Comparison of ENCODE assay signal across 16 cellular contexts in genomic region chr17:35716897-35717839, GRCh38. TPM values are rescaled to one million over a fixed set of nuclear protein-coding genes. Genes with fewer than 3 reads are reported as not detected.
DNase-seq lines count a peak whose midpoint lies in the region; ATAC-seq, FAIRE-seq and TF ChIP-seq lines count a peak whose summit lies in the region.
"Had no signal": no experiment of that assay in that cellular context is flagged by ENCODE, and none has a peak within 500 bp of the region (broad histone marks: within the 10 kb centered on the region; RNA-seq: fewer than 3 reads in every experiment).

No MANE protein-coding gene starts in this region.

- H3K27ac Mint-ChIP-seq in astrocyte (ENCODE audit: unreplicated experiment) (no peak overlapping the region), mesothelial cell of epicardium (peak overlapping the region; percentile 12)
- H3K27ac Mint-ChIP-seq: activated CD4-positive, alpha-beta T cell treated with anti-CD3 and anti-CD28 coated beads, Interleukin-2, amount 10 ng/mL, durations not matched to agents 24 days and 14 days had no signal

- ATAC-seq in GM21825 (IDR thresholded peaks at IDR 0.05; ENCODE audit: unreplicated experiment) (no peak), GM18873 (IDR thresholded peaks at IDR 0.05; ENCODE audit: low FRiP score, unreplicated experiment) (no peak)

- H3K79me2 ChIP-seq in astrocyte (ENCODE audit: insufficient read depth, low read length): peaks cover 3% of the 10 kb centered on the region

- 69 to 87% methylated on average over 3 to 5 of the region's 5 CpGs for WGBS in transverse colon (ENCODE audit: low coverage in 1 of 2), 2 donors

- H3K4me3 ChIP-seq in astrocyte (ENCODE audit: insufficient read depth, low read depth, low read length) (no peak overlapping the region), transverse colon (no peak overlapping the region), uterus (no peak overlapping the region)
- H3K4me3 ChIP-seq: Peyer's patch had no signal

- H3K4me3 Mint-ChIP-seq in astrocyte (ENCODE audit: unreplicated experiment) (no peak overlapping the region), mesothelial cell of epicardium (no peak overlapping the region)
- H3K4me3 Mint-ChIP-seq: activated CD4-positive, alpha-beta T cell treated with anti-CD3 and anti-CD28 coated beads, Interleukin-2, amount 10 ng/mL, durations not matched to agents 24 days and 14 days had no signal

- H3K36me3 Mint-ChIP-seq in astrocyte (ENCODE audit: low read depth, unreplicated experiment): peaks cover 2% of the 10 kb centered on the region
- H3K36me3 Mint-ChIP-seq in mesothelial cell of epicardium: peaks cover 10% of the 10 kb centered on the region

- H3K9me3 Mint-ChIP-seq in astrocyte (ENCODE audit: unreplicated experiment) (no peaks in the 10 kb centered on the region), mesothelial cell of epicardium (no peaks in the 10 kb centered on the region)
- H3K9me3 Mint-ChIP-seq: activated CD4-positive, alpha-beta T cell treated with anti-CD3 and anti-CD28 coated beads, Interleukin-2, amount 10 ng/mL, durations not matched to agents 24 days and 14 days had no signal

- H3K27me3 Mint-ChIP-seq in astrocyte (ENCODE audit: low read depth, unreplicated experiment) (no peaks in the 10 kb centered on the region), mesothelial cell of epicardium (ENCODE audit: low read depth) (no peaks in the 10 kb centered on the region)
- H3K27me3 Mint-ChIP-seq: activated CD4-positive, alpha-beta T cell treated with anti-CD3 and anti-CD28 coated beads, Interleukin-2, amount 10 ng/mL, durations not matched to agents 24 days and 14 days had no signal

- H3K9ac ChIP-seq in astrocyte (ENCODE audit: low read length): no peak overlapping the region

- DNase-seq in astrocyte (ENCODE audit: low read depth): peak; percentile 52
- peak; percentile 55 for DNase-seq in fibroblast of the conjunctiva (ENCODE audit: low read depth)
- no peak for DNase-seq in mesothelial cell of epicardium (ENCODE audit: low spot score in 2 of 2, unreplicated experiment in 2 of 2)
- no peak for DNase-seq in transverse colon
- no peak for DNase-seq in uterus
- DNase-seq: activated CD4-positive, alpha-beta T cell treated with anti-CD3 and anti-CD28 coated beads, Interleukin-2, amount 10 ng/mL, durations not matched to agents 24 days and 14 days; anterior cingulate cortex; KBM-7; NCI-H146; NCI-H524; Peyer's patch; T-helper 2 cell had no signal

- in situ Hi-C loops in transverse colon (cut with MboI; ENCODE audit: low pct_ligation_motif_present in 1 of 4, low pct_unique_long_range_greater_than_20kb in 1 of 4, low sequenced_read_pairs in 3 of 4): no loop called here

- no peak for TF ChIP-seq POLR2A in transverse colon (IDR thresholded peaks at IDR 0.05)
- no peak for TF ChIP-seq POLR2A in uterus (IDR thresholded peaks at IDR 0.05)

- H3K9me3 ChIP-seq in astrocyte (ENCODE audit: insufficient read depth, low read depth, low read length) (no peaks in the 10 kb centered on the region), transverse colon (no peaks in the 10 kb centered on the region), uterus (no peaks in the 10 kb centered on the region)
- H3K9me3 ChIP-seq: Peyer's patch had no signal

- H3K4me1 Mint-ChIP-seq in astrocyte (ENCODE audit: low read depth, unreplicated experiment) (peaks cover 2% of the 10 kb centered on the region), mesothelial cell of epicardium (peaks cover 22% of the 10 kb centered on the region)
- H3K4me1 Mint-ChIP-seq: activated CD4-positive, alpha-beta T cell treated with anti-CD3 and anti-CD28 coated beads, Interleukin-2, amount 10 ng/mL, durations not matched to agents 24 days and 14 days had no signal

- TF ChIP-seq CTCF in astrocyte (IDR thresholded peaks at IDR 0.05; ENCODE audit: insufficient read depth, low read depth, low read length) (no peak), mesothelial cell of epicardium (IDR thresholded peaks at IDR 0.05; ENCODE audit: unreplicated experiment) (no peak), transverse colon (IDR thresholded peaks at IDR 0.05) (no peak), uterus (IDR thresholded peaks at IDR 0.05) (no peak)

- H3K36me3 ChIP-seq in astrocyte (ENCODE audit: insufficient read depth, low read length) (peaks cover 33% of the 10 kb centered on the region), transverse colon (peaks cover 0 to 22% (median 11%) of the 10 kb centered on the region in 4 donors), uterus (no peaks in the 10 kb centered on the region)

- TF ChIP-seq EP300 in transverse colon (IDR thresholded peaks at IDR 0.05; ENCODE audit: low read depth): peak; percentile 69

- no peak overlapping the region for H3K4me2 ChIP-seq in astrocyte (ENCODE audit: low read length)

- H2AFZ ChIP-seq in astrocyte (ENCODE audit: low read depth, low read length): no peak overlapping the region

- H3K27ac ChIP-seq in astrocyte (ENCODE audit: low read depth, low read length) (no peak overlapping the region), transverse colon (peak overlapping the region in 3 of 4 donors; percentile 0 to 26 (median 15)), uterus (peak overlapping the region in 1 of 2 donors; percentile 16)

- no peaks in the 10 kb centered on the region for H3K27me3 ChIP-seq in astrocyte (ENCODE audit: insufficient read depth, low read length)
- H3K27me3 ChIP-seq in transverse colon: no peaks in the 10 kb centered on the region
- H3K27me3 ChIP-seq in uterus: no peaks in the 10 kb centered on the region
- H3K27me3 ChIP-seq: Peyer's patch had no signal

- FAIRE-seq in astrocyte (lab: Jason Lieb, UNC): no peak
- FAIRE-seq: GM12892 had no signal

- H3K4me1 ChIP-seq in astrocyte (ENCODE audit: insufficient read depth, low read length) (peaks cover 18% of the 10 kb centered on the region), transverse colon (peaks cover 0 to 5% (median 0%) of the 10 kb centered on the region in 4 donors), uterus (no peaks in the 10 kb centered on the region)
- H3K4me1 ChIP-seq: Peyer's patch had no signal

- peaks cover 26% of the 10 kb centered on the region for H4K20me1 ChIP-seq in astrocyte (ENCODE audit: insufficient read depth, low read length)

- intact Hi-C loops in transverse colon (cut with DNase I; ENCODE audit: low total_unique reads): no loop called here
- intact Hi-C loops in uterus (cut with DNase I; ENCODE audit: low total_unique reads): no loop called here

RNA-seq across cellular contexts. Expression of gene RASL10B, which starts 14.3 kb away (rescaled TPM):
- total RNA-seq in astrocyte (19.1 and 21.7 TPM in 2 replicates), mesothelial cell of epicardium (19.3 to 20.5 TPM (median 20.1 TPM) in 3 replicates), transverse colon (1 to 10 TPM in 2 of 4 donors, under 1 TPM in 2; 0.41 to 1.6 (median 1.1) TPM), uterus (1 to 10 TPM in 3 of 4 donors, under 1 TPM in 1; 0.77 to 5.6 (median 3.3) TPM)

RNA-seq across cellular contexts. Expression of gene GAS2L2, which starts 35.9 kb away (rescaled TPM):
- total RNA-seq in astrocyte (0.07 TPM in 1 of 2 replicates, not detected in the other), mesothelial cell of epicardium (0.09 to 0.20 TPM (median 0.11 TPM) in 3 replicates), transverse colon (not detected), uterus (under 1 TPM in 1 of 4 donors, not detected in 3; 0.69 TPM)
- total RNA-seq: activated CD4-positive, alpha-beta T cell treated with anti-CD3 and anti-CD28 coated beads, Interleukin-2, amount 10 ng/mL, durations not matched to agents 24 days and 14 days; Peyer's patch had no signal

RNA-seq across cellular contexts. Expression of gene C17orf50, which starts 43.5 kb away (rescaled TPM):
- total RNA-seq in astrocyte: not detected in 2 replicates
- total RNA-seq in mesothelial cell of epicardium: not detected in 3 replicates
- not detected for total RNA-seq in transverse colon
- not detected for total RNA-seq in uterus
- total RNA-seq: activated CD4-positive, alpha-beta T cell treated with anti-CD3 and anti-CD28 coated beads, Interleukin-2, amount 10 ng/mL, durations not matched to agents 24 days and 14 days; mesenteric fat pad; Peyer's patch had no signal

Comparison
In these comparisons a context has a peak if more than half of its experiments do, and no peak if none do; other contexts are left out.
1. DNase-seq: peak in astrocyte (single experiment) and fibroblast of the conjunctiva (single experiment); none in mesothelial cell of epicardium (0 of 2), transverse colon (single experiment) and uterus (0 of 2).